Comparison of ENCODE assay signal across 13 cellular contexts in genomic region chr2:151525872-151526271, GRCh38.
"Had no signal": no experiment of that assay in that cellular context is flagged by ENCODE, and none has a peak within 500 bp of the region (broad histone marks: within the 10 kb centered on the region; RNA-seq: fewer than 3 reads in every experiment).

No MANE protein-coding gene starts in this region.

- H3K9me3 Mint-ChIP-seq: activated naive CD4-positive, alpha-beta T cell treated with anti-CD3 and anti-CD28 coated beads for 36 hours; activated T-helper 17 cell treated with anti-CD3 and anti-CD28 coated beads, Interleukin-2, amount 50 U/mL, for 72 hours; endodermal cell; neural crest cell had no signal

- ATAC-seq: activated T-helper 17 cell treated with anti-CD3 and anti-CD28 coated beads, Interleukin-2, amount 50 U/mL, for 72 hours; right lobe of liver had no signal

- H3K4me3 ChIP-seq: prostate gland, right lobe of liver, smooth muscle cell, tibial artery, uterus had no signal

- H3K4me3 Mint-ChIP-seq: activated naive CD4-positive, alpha-beta T cell treated with anti-CD3 and anti-CD28 coated beads for 36 hours; activated T-helper 17 cell treated with anti-CD3 and anti-CD28 coated beads, Interleukin-2, amount 50 U/mL, for 72 hours; endodermal cell; neural crest cell had no signal

- H3K27ac Mint-ChIP-seq: activated naive CD4-positive, alpha-beta T cell treated with anti-CD3 and anti-CD28 coated beads for 36 hours; activated T-helper 17 cell treated with anti-CD3 and anti-CD28 coated beads, Interleukin-2, amount 50 U/mL, for 72 hours; endodermal cell had no signal

- H3K4me1 Mint-ChIP-seq: activated T-helper 17 cell treated with anti-CD3 and anti-CD28 coated beads, Interleukin-2, amount 50 U/mL, for 72 hours had no signal

- H3K27me3 Mint-ChIP-seq: activated T-helper 17 cell treated with anti-CD3 and anti-CD28 coated beads, Interleukin-2, amount 50 U/mL, for 72 hours had no signal

- H3K9me3 ChIP-seq: prostate gland, right lobe of liver, tibial artery, uterus had no signal

- H3K27ac ChIP-seq: prostate gland, right lobe of liver, tibial artery, uterus had no signal

- H3K4me2 ChIP-seq: smooth muscle cell had no signal

- DNase-seq: activated CD4-positive, alpha-beta T cell treated with anti-CD3 and anti-CD28 coated beads for 1 hour; activated CD4-positive, alpha-beta T cell treated with anti-CD3 and anti-CD28 coated beads, Interleukin-2, amount 50 U/mL, for 48 hours; activated naive CD4-positive, alpha-beta T cell treated with anti-CD3 and anti-CD28 coated beads for 36 hours; endodermal cell; hypothalamus; right lobe of liver; T1000; tibial artery; uterus had no signal

- H3K36me3 ChIP-seq: prostate gland, right lobe of liver, tibial artery, uterus had no signal

- H3K4me1 ChIP-seq: prostate gland, right lobe of liver, tibial artery, uterus had no signal

- H3K27me3 ChIP-seq: right lobe of liver, tibial artery, uterus had no signal
